Comparison of ENCODE assay signal across 8 cellular contexts in the genomic region with DNA sequence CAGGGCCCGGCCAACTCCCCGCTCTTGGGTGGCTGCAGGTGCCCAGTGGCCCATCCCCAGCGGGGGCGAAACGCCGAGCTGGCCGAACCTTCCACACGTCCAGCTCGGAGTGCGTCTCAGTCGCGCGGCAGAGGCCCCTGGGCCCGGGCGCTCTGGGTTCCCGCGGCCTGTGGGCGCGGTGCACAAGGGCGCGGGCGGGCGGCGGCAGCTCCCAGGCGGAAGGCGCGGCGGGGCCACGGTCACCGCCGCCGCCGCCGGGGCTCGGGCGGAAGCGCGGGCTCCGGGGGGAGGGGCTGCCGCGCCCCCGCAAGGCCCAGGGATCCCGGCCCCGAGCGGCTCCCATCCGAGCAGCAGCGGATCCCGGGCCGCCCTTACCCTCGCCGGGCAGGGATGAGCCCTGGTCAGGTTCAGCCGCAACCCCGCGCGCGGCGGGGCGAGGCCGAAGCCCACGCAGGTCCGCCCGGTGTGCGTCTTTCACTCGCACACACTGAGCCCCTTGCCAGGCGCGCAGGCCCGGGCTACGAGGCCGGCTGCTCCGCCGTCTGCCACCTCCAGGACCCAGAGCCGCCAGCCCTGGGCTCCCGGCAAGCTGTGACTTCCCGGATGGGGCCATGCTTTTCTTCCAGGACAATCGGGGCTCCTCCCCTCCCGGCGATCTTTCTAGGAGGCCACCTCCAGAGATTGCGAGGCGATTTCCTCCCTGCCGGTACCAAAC. TPM values are rescaled to one million over a fixed set of nuclear protein-coding genes. Genes with fewer than 3 reads are reported as not detected.
A peak's percentile ranks its signal among the peaks of the same experiment; 100 is the strongest.
DNase-seq lines count a peak whose midpoint lies in the region; ATAC-seq and TF ChIP-seq lines count a peak whose summit lies in the region.

No MANE protein-coding gene starts in this region.

- intact Hi-C loops in upper lobe of right lung (cut with DNase I): no loop called here

- H3K4me3 ChIP-seq in RWPE2 (ENCODE audit: severe bottlenecking): peak overlapping the region; percentile 51
- peak overlapping the region; percentile 78 to 81 for H3K4me3 ChIP-seq in gastroesophageal sphincter
- H3K4me3 ChIP-seq in neuron (ENCODE audit: low read length): peak overlapping the region; percentile 28
- H3K4me3 ChIP-seq in upper lobe of right lung: peak overlapping the region; percentile 79

- CTCF ChIA-PET in activated naive CD4-positive, alpha-beta T cell treated with anti-CD3 and anti-CD28 coated beads, Interleukin-2, amount 10 ng/mL, durations not matched to agents 7 days and 5 days (lab: Charles Lee): interaction anchor here (0.9 to 7.0 kb wide), 6 partner anchors 11 to 196 kb away, joined by 3 to 49 read pairs (median 12); no protein-coding TSS in a partner anchor

- peak overlapping the region; percentile 86 for H3K4me3 Mint-ChIP-seq in activated naive CD4-positive, alpha-beta T cell treated with anti-CD3 and anti-CD28 coated beads, Interleukin-2, amount 10 ng/mL, durations not matched to agents 7 days and 5 days

- H3K27me3 Mint-ChIP-seq in activated naive CD4-positive, alpha-beta T cell treated with anti-CD3 and anti-CD28 coated beads, Interleukin-2, amount 10 ng/mL, durations not matched to agents 7 days and 5 days: peaks cover 51% of the 10 kb centered on the region

- no peaks in the 10 kb centered on the region for H3K36me3 ChIP-seq in RWPE2 (ENCODE audit: low read depth)
- no peaks in the 10 kb centered on the region for H3K36me3 ChIP-seq in gastroesophageal sphincter
- no peaks in the 10 kb centered on the region for H3K36me3 ChIP-seq in neuron (ENCODE audit: insufficient read depth, low read length)
- H3K36me3 ChIP-seq in upper lobe of right lung: no peaks in the 10 kb centered on the region

- WGBS in gastroesophageal sphincter (ENCODE audit: low coverage in 1 of 2), 2 donors: 0% methylated on average over 3 of the region's 80 CpGs; no CpG with 5 or more reads in 1 of the 2 donors

- no peak for TF ChIP-seq CTCF in RWPE2 (IDR thresholded peaks at IDR 0.05; ENCODE audit: poor library complexity, severe bottlenecking)
- TF ChIP-seq CTCF in gastroesophageal sphincter (IDR thresholded peaks at IDR 0.05): peak in 1 of 4 experiments; percentile 30
- no peak for TF ChIP-seq CTCF in upper lobe of right lung (IDR thresholded peaks at IDR 0.05)

- DNase-seq in Daoy (ENCODE audit: low read depth) (peak; percentile 85), HT-29 (ENCODE audit: low spot score) (peak; percentile 73), RWPE2 (ENCODE audit: low spot score) (peak; percentile 59), upper lobe of right lung (peak; percentile 85)
- DNase-seq in activated naive CD4-positive, alpha-beta T cell treated with anti-CD3 and anti-CD28 coated beads, Interleukin-2, amount 10 ng/mL, durations not matched to agents 7 days and 5 days: peak; percentile 57

- H3K9me3 Mint-ChIP-seq in activated naive CD4-positive, alpha-beta T cell treated with anti-CD3 and anti-CD28 coated beads, Interleukin-2, amount 10 ng/mL, durations not matched to agents 7 days and 5 days: no peaks in the 10 kb centered on the region

- TF ChIP-seq EP300 in gastroesophageal sphincter (IDR thresholded peaks at IDR 0.05): no peak

- H3K36me3 Mint-ChIP-seq in activated naive CD4-positive, alpha-beta T cell treated with anti-CD3 and anti-CD28 coated beads, Interleukin-2, amount 10 ng/mL, durations not matched to agents 7 days and 5 days: no peaks in the 10 kb centered on the region

- H3K9me3 ChIP-seq in RWPE2 (ENCODE audit: severe bottlenecking) (no peaks in the 10 kb centered on the region), gastroesophageal sphincter (no peaks in the 10 kb centered on the region), neuron (ENCODE audit: low read length) (no peaks in the 10 kb centered on the region), upper lobe of right lung (no peaks in the 10 kb centered on the region)

- peak overlapping the region; percentile 82 for H3K27ac Mint-ChIP-seq in activated naive CD4-positive, alpha-beta T cell treated with anti-CD3 and anti-CD28 coated beads, Interleukin-2, amount 10 ng/mL, durations not matched to agents 7 days and 5 days

- H2AFZ ChIP-seq in neuron (ENCODE audit: low read depth, low read length): peak overlapping the region; percentile 67

- peak; percentile 55 to 78 for TF ChIP-seq POLR2A in gastroesophageal sphincter (IDR thresholded peaks at IDR 0.05)

- H3K27ac ChIP-seq in RWPE2 (ENCODE audit: poor library complexity, severe bottlenecking) (peak overlapping the region; percentile 58), gastroesophageal sphincter (peak overlapping the region; percentile 93 to 100 (median 98)), upper lobe of right lung (peak overlapping the region; percentile 98)

- H3K4me1 Mint-ChIP-seq in activated naive CD4-positive, alpha-beta T cell treated with anti-CD3 and anti-CD28 coated beads, Interleukin-2, amount 10 ng/mL, durations not matched to agents 7 days and 5 days: peaks cover 19% of the 10 kb centered on the region

- H3K27me3 ChIP-seq in RWPE2 (ENCODE audit: insufficient read depth, poor library complexity, severe bottlenecking) (no peaks in the 10 kb centered on the region), gastroesophageal sphincter (no peaks in the 10 kb centered on the region), neuron (ENCODE audit: insufficient read depth, low read length) (no peaks in the 10 kb centered on the region), upper lobe of right lung (no peaks in the 10 kb centered on the region)

- H3K4me1 ChIP-seq in RWPE2 (ENCODE audit: insufficient read depth, poor library complexity, severe bottlenecking) (peaks cover 5% of the 10 kb centered on the region), gastroesophageal sphincter (peaks cover 0 to 26% (median 5%) of the 10 kb centered on the region in 3 donors), neuron (ENCODE audit: insufficient read depth, low read length) (no peaks in the 10 kb centered on the region), upper lobe of right lung (peaks cover 6% of the 10 kb centered on the region)

- ATAC-seq in GM21423 (IDR thresholded peaks at IDR 0.05; ENCODE audit: unreplicated experiment): peak; percentile 68
- ATAC-seq in RWPE2 (ENCODE audit: low read depth): peak; percentile 62
- ATAC-seq in gastroesophageal sphincter: peak; percentile 75
- ATAC-seq in upper lobe of right lung: peak; percentile 86

RNA-seq across cellular contexts. Expression of gene CCDC54, which starts 54.2 kb away (rescaled TPM):
- not detected in 2 replicates for total RNA-seq in Daoy (2014; rRNA removed; shearing (Covaris generic))
- total RNA-seq in HT-29 (2014; rRNA removed; shearing (Covaris generic)): not detected in 2 replicates
- total RNA-seq in gastroesophageal sphincter: not detected
- total RNA-seq in upper lobe of right lung: not detected

Comparison
In these comparisons a context has a peak if more than half of its experiments do, and no peak if none do; other contexts are left out.
1. Peak in every context shown above with its lines: DNase-seq, ATAC-seq, H3K4me3 ChIP-seq and H3K27ac ChIP-seq.
2. H3K4me3 ChIP-seq: peak in every context shown above with its lines; median percentile 80 in gastroesophageal sphincter; 79 in upper lobe of right lung; 51 in RWPE2; 28 in neuron.